In genomic region chr2:96888082-96889011, GRCh38 we compare ENCODE assay signal across 9 cellular contexts. TPM values are rescaled to one million over a fixed set of nuclear protein-coding genes. Genes with fewer than 3 reads are reported as not detected.
DNase-seq lines count a peak whose midpoint lies in the region; ATAC-seq and TF ChIP-seq lines count a peak whose summit lies in the region.
"Had no signal": no experiment of that assay in that cellular context is flagged by ENCODE, and none has a peak within 500 bp of the region (broad histone marks: within the 10 kb centered on the region; RNA-seq: fewer than 3 reads in every experiment).

No MANE protein-coding gene starts in this region.

- CTCF ChIA-PET in PC-3 (lab: Charles Lee) = no interaction called here

- H4K20me1 ChIP-seq in GM23248 (ENCODE audit: insufficient read depth) (no peaks in the 10 kb centered on the region), PC-3 (ENCODE audit: low read length) (no peaks in the 10 kb centered on the region), smooth muscle cell (ENCODE audit: low read depth) (no peaks in the 10 kb centered on the region), MM.1S (ENCODE audit: insufficient read depth, low read length) (no peaks in the 10 kb centered on the region)

- H3K4me1 ChIP-seq in GM23248 (ENCODE audit: insufficient read depth) (no peaks in the 10 kb centered on the region), PC-3 (ENCODE audit: insufficient read depth, low read length) (peaks cover 65% of the 10 kb centered on the region), smooth muscle cell (ENCODE audit: low read depth) (peaks cover 37% of the 10 kb centered on the region), MM.1S (ENCODE audit: low read length) (no peaks in the 10 kb centered on the region)

- H3K9me3 ChIP-seq in GM23248 (ENCODE audit: low read depth) (no peaks in the 10 kb centered on the region), PC-3 (ENCODE audit: low read length) (no peaks in the 10 kb centered on the region), smooth muscle cell (replicated peaks; ENCODE audit: low read depth) (no peaks in the 10 kb centered on the region), MM.1S (replicated peaks; ENCODE audit: insufficient read depth, low read length) (no peaks in the 10 kb centered on the region)

- 46 to 52% methylated on average over 11 to 12 of the region's 12 CpGs for WGBS in GM23248 (ENCODE audit: low coverage in 1 of 2, low lambda C conversion rate in 2 of 2, missing lambda C conversion rate in 2 of 2), 2 experiments
- WGBS in smooth muscle cell (ENCODE audit: low lambda C conversion rate) = 51% methylated on average over 12 of the region's 12 CpGs

- H3K9ac ChIP-seq in GM23248 (no peak overlapping the region), PC-3 (ENCODE audit: low read length) (peak overlapping the region; percentile 67), smooth muscle cell (ENCODE audit: low read depth) (no peak overlapping the region), MM.1S (ENCODE audit: low read length) (no peak overlapping the region)

- no peak for DNase-seq in GM23248
- peak; percentile 95 for DNase-seq in PC-3
- peak; percentile 66 to 71 for DNase-seq in hippocampal formation (lab: John Stamatoyannopoulos, UW)
- no peak for DNase-seq in smooth muscle cell (lab: John Stamatoyannopoulos, UW; ENCODE audit: unreplicated experiment)
- DNase-seq in activated T-cell treated with anti-CD3 and anti-CD28 coated beads, Interleukin-2, amount 50 U/mL, for 48 hours = no peak
- no peak for DNase-seq in MM.1S
- DNase-seq in ecto neural progenitor cell (ENCODE audit: low spot score) = no peak
- DNase-seq: WERI-Rb-1 had no signal

- no TSS peak for BruUV-seq in PC-3 (replicated peaks; lab: Mats Ljungman, UMichigan)

- POLR2A ChIA-PET in PC-3 (lab: Charles Lee; ENCODE audit: unreplicated experiment) = interaction anchor here (0.6 kb wide), 2 partner anchors 11 to 15 kb away, joined by 3 read pairs; no protein-coding TSS in a partner anchor

- H3K9me2 ChIP-seq in GM23248 (ENCODE audit: insufficient read depth) (no peaks in the 10 kb centered on the region), PC-3 (replicated peaks; ENCODE audit: low read length) (no peaks in the 10 kb centered on the region), MM.1S (replicated peaks; ENCODE audit: insufficient read depth, low read length) (no peaks in the 10 kb centered on the region)

- H3K36me3 ChIP-seq in GM23248 (ENCODE audit: low read depth) = no peaks in the 10 kb centered on the region
- no peaks in the 10 kb centered on the region for H3K36me3 ChIP-seq in PC-3 (ENCODE audit: low read depth, low read length)
- H3K36me3 ChIP-seq in smooth muscle cell (ENCODE audit: low read depth) = no peaks in the 10 kb centered on the region
- H3K36me3 ChIP-seq in MM.1S (replicated peaks; ENCODE audit: insufficient read depth, low read length) = no peaks in the 10 kb centered on the region
- H3K36me3 ChIP-seq: WERI-Rb-1 had no signal

- no peak overlapping the region for H3K27ac ChIP-seq in GM23248
- H3K27ac ChIP-seq in PC-3 (ENCODE audit: low read length) = peak overlapping the region; percentile 94
- H3K27ac ChIP-seq in smooth muscle cell (ENCODE audit: low read depth) = peak overlapping the region; percentile 58
- no peak overlapping the region for H3K27ac ChIP-seq in MM.1S (ENCODE audit: low read length)
- H3K27ac ChIP-seq: WERI-Rb-1 had no signal

- in situ Hi-C loops in GM23248 (cut with MboI) = no loop called here

- no peak for TF ChIP-seq CTCF in PC-3 (conservative IDR thresholded peaks at IDR 0.05; ENCODE audit: low read depth, low read length)
- no peak for TF ChIP-seq CTCF in smooth muscle cell (IDR thresholded peaks at IDR 0.05; ENCODE audit: borderline replicate concordance, insufficient read depth, poor library complexity, severe bottlenecking)
- TF ChIP-seq CTCF in MM.1S (IDR thresholded peaks at IDR 0.05; ENCODE audit: low read length) = no peak

- H2AFZ ChIP-seq in GM23248 (peak overlapping the region; percentile 45; the same call in 1 of the 2 replicates), PC-3 (ENCODE audit: low read length) (peak overlapping the region; percentile 78), smooth muscle cell (ENCODE audit: low read depth) (peak overlapping the region; percentile 59), MM.1S (ENCODE audit: low read length) (no peak overlapping the region)

- H3K27me3 ChIP-seq in GM23248 (replicated peaks; ENCODE audit: insufficient read depth) (no peaks in the 10 kb centered on the region), PC-3 (ENCODE audit: low read length) (no peaks in the 10 kb centered on the region), smooth muscle cell (ENCODE audit: low read depth) (no peaks in the 10 kb centered on the region), MM.1S (replicated peaks; ENCODE audit: insufficient read depth, low read length) (no peaks in the 10 kb centered on the region)

- H3K4me2 ChIP-seq in GM23248 (ENCODE audit: unreplicated experiment) = no peak overlapping the region
- H3K4me2 ChIP-seq in PC-3 (ENCODE audit: low read length) = peak overlapping the region; percentile 81
- H3K4me2 ChIP-seq in smooth muscle cell = peak overlapping the region; percentile 73
- no peak overlapping the region for H3K4me2 ChIP-seq in MM.1S (ENCODE audit: low read depth, low read length)

- intact Hi-C loops in PC-3 (cut with micrococcal nuclease) = no loop called here

- ATAC-seq in PC-3 = peak; percentile 67
- ATAC-seq in GM18520 (IDR thresholded peaks at IDR 0.05; ENCODE audit: unreplicated experiment) = no peak

- no peaks in the 10 kb centered on the region for H3K79me2 ChIP-seq in GM23248 (ENCODE audit: insufficient read depth)
- no peaks in the 10 kb centered on the region for H3K79me2 ChIP-seq in PC-3 (ENCODE audit: low read length)
- H3K79me2 ChIP-seq in smooth muscle cell (ENCODE audit: low read depth) = no peaks in the 10 kb centered on the region
- no peaks in the 10 kb centered on the region for H3K79me2 ChIP-seq in MM.1S (ENCODE audit: low read length)

- no peaks in the 10 kb centered on the region for H3F3A ChIP-seq in GM23248 (ENCODE audit: insufficient read depth)
- H3F3A ChIP-seq in PC-3 (ENCODE audit: low read length, unreplicated experiment) = no peaks in the 10 kb centered on the region
- H3F3A ChIP-seq in smooth muscle cell (ENCODE audit: low read depth) = peaks cover 33% of the 10 kb centered on the region
- H3F3A ChIP-seq in MM.1S (ENCODE audit: insufficient read depth, low read length) = no peaks in the 10 kb centered on the region

- H3K4me3 ChIP-seq in GM23248 (no peak overlapping the region), PC-3 (ENCODE audit: low read length) (peak overlapping the region; percentile 31; the same call in 1 of the 2 replicates), smooth muscle cell (no peak overlapping the region), MM.1S (ENCODE audit: low read length) (no peak overlapping the region)

RNA-seq across cellular contexts. Expression of gene SEMA4C, which starts 18.5 kb away (rescaled TPM):
- total RNA-seq in GM23248 (2014; rRNA removed; shearing (Covaris generic)) = 21.0 and 24.3 TPM in 2 replicates
- polyA plus RNA-seq in GM23248 (2016; fragmentation: Nextera tagmentation; extraction: Ambion mirVana) = 5.1 and 5.5 TPM in 2 replicates
- total RNA-seq in PC-3 (2014; rRNA removed) = 20.6 and 29.8 TPM in 2 replicates
- total RNA-seq in smooth muscle cell = 41.0 and 42.0 TPM in 2 replicates
- polyA plus RNA-seq in smooth muscle cell = 39.3 and 40.7 TPM in 2 replicates

RNA-seq across cellular contexts. Expression of gene ANKRD39, which starts 30.5 kb away (rescaled TPM):
- total RNA-seq in GM23248 (2014; rRNA removed; shearing (Covaris generic)) = 5.3 and 10.9 TPM in 2 replicates
- polyA plus RNA-seq in GM23248 (2016; fragmentation: Nextera tagmentation; extraction: Ambion mirVana) (12.3 and 14.4 TPM in 2 replicates), smooth muscle cell (16.5 and 19.1 TPM in 2 replicates)
- total RNA-seq in PC-3 (2014; rRNA removed) (24.5 and 29.4 TPM in 2 replicates), smooth muscle cell (7.9 and 9.6 TPM in 2 replicates)

RNA-seq across cellular contexts. Expression of gene ANKRD23, which starts 44.5 kb away (rescaled TPM):
- 0.76 and 1.1 TPM in 2 replicates for total RNA-seq in GM23248 (2014; rRNA removed; shearing (Covaris generic))
- polyA plus RNA-seq in GM23248 (2016; fragmentation: Nextera tagmentation; extraction: Ambion mirVana) (0.95 and 1.4 TPM in 2 replicates), smooth muscle cell (1.7 and 3.5 TPM in 2 replicates)
- total RNA-seq in PC-3 (2014; rRNA removed) (4.0 and 8.2 TPM in 2 replicates), smooth muscle cell (1.6 and 5.6 TPM in 2 replicates)

Comparison
In these comparisons a context has a peak if more than half of its experiments do, and no peak if none do; other contexts are left out.
1. DNase-seq: peak in PC-3 (single experiment) and hippocampal formation (2 of 2); none in GM23248 (single experiment), smooth muscle cell (single experiment), activated T-cell treated with anti-CD3 and anti-CD28 coated beads, Interleukin-2, amount 50 U/mL, for 48 hours (0 of 2), MM.1S (single experiment) and ecto neural progenitor cell (single experiment).
2. H3K27ac ChIP-seq: peak in PC-3 (single experiment) and smooth muscle cell (single experiment); none in GM23248 (single experiment) and MM.1S (single experiment).
3. H3K4me2 ChIP-seq: peak in PC-3 (single experiment) and smooth muscle cell (single experiment); none in GM23248 (single experiment) and MM.1S (single experiment).